8 cellular contexts compared by ENCODE assay signal in the genomic region with DNA sequence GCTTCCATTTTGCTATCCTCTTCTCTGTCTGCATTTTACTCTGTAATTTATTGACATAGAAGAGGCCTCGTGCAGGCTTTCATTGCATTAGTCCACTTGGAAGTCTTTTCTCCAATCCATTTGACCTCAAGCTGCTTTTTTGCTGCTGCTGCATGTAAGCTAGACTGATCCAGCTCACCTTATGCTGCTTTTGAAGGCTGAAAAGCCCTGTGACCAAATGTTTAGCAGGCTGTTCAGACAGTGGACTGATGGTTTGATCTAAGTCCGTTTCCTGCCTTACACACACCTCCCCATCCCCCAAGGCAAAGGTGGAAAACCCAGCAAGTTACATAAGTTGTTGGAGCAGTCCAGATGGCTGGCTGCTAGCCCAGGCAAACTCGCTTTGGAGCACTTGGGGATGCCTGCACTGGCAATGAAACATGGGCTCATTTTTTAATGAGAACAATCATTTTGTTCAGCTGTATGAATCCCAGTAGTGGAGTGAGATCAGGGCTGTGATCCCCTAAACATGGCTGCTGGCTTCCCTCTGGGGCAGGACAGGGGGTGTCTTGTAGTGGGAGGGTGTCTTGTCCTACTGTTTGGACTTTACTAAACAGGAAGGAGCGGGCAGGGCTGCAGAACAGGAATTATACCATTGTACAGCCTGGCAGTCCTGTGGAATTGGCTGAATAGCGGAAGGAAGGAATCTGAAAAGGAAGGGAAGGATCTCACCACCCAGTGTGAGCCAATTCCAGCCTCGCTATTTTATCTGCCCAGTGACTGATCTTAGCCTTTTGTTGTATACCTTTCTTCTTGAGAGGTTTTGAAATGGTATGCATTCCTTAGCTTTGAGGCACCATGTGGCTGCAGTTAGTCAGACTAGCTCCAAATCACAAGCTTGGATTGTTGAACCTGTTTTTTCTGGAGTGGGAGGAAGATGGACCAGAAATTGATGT.
DNase-seq lines count a peak whose midpoint lies in the region; ATAC-seq lines count a peak whose summit lies in the region.

No MANE protein-coding gene starts in this region.

- H3K4me3 Mint-ChIP-seq in central memory CD8-positive, alpha-beta T cell = peak overlapping the region; percentile 28

- peaks cover 5% of the 10 kb centered on the region for H3K36me3 Mint-ChIP-seq in central memory CD8-positive, alpha-beta T cell (ENCODE audit: insufficient read depth)

- H3K4me3 ChIP-seq in stomach smooth muscle (ENCODE audit: low read length in 2 of 2) = peak overlapping the region; percentile 27 to 47

- no peak for ATAC-seq in central memory CD8-positive, alpha-beta T cell (replicated peaks; ENCODE audit: extremely low read depth, poor library complexity, severe bottlenecking)
- ATAC-seq in HG03520 (IDR thresholded peaks at IDR 0.05; ENCODE audit: unreplicated experiment) = no peak
- ATAC-seq in GM18909 (IDR thresholded peaks at IDR 0.05; ENCODE audit: poor library complexity, unreplicated experiment) = no peak

- H3K9me3 Mint-ChIP-seq in central memory CD8-positive, alpha-beta T cell = no peaks in the 10 kb centered on the region

- peaks cover 83% of the 10 kb centered on the region for H3K4me1 Mint-ChIP-seq in central memory CD8-positive, alpha-beta T cell

- H3K27ac ChIP-seq in layer of hippocampus (ENCODE audit: low read depth, low read length) (peak overlapping the region; percentile 67), stomach smooth muscle (ENCODE audit: low read length) (peak overlapping the region; percentile 74)

- H3K9me3 ChIP-seq in stomach smooth muscle (ENCODE audit: control insufficient read depth in 2 of 2, low read length in 2 of 2) = no peaks in the 10 kb centered on the region

- H3K27me3 Mint-ChIP-seq in central memory CD8-positive, alpha-beta T cell = no peaks in the 10 kb centered on the region

- DNase-seq in D341Med (ENCODE audit: low spot score) = peak; percentile 28
- DNase-seq in NCI-H226 = peak; percentile 95
- DNase-seq in central memory CD8-positive, alpha-beta T cell (ENCODE audit: low spot score in 2 of 2) = no peak
- no peak for DNase-seq in MV-4-11 (lab: John Stamatoyannopoulos, UW)

- H3K36me3 ChIP-seq in stomach smooth muscle (ENCODE audit: control insufficient read depth in 2 of 2, insufficient read depth in 2 of 2, low read length in 2 of 2) = no peaks in the 10 kb centered on the region

- H3K27ac Mint-ChIP-seq in central memory CD8-positive, alpha-beta T cell (ENCODE audit: low read depth) = peak overlapping the region; percentile 72

- H3K27me3 ChIP-seq in layer of hippocampus (ENCODE audit: control insufficient read depth, insufficient read depth, low read length) (no peaks in the 10 kb centered on the region), stomach smooth muscle (ENCODE audit: control insufficient read depth in 1 of 2, insufficient read depth in 2 of 2, low read length in 2 of 2) (no peaks in the 10 kb centered on the region)

- H3K4me1 ChIP-seq in stomach smooth muscle (ENCODE audit: control insufficient read depth, insufficient read depth, low read length) = peaks cover 24% of the 10 kb centered on the region

- peak overlapping the region in 1 of 2 donors; percentile 21 for H3K9ac ChIP-seq in stomach smooth muscle (ENCODE audit: low read length in 2 of 2)

Comparison
In these comparisons a context has a peak if more than half of its experiments do, and no peak if none do; other contexts are left out.
1. DNase-seq: peak in D341Med (single experiment) and NCI-H226 (single experiment); none in central memory CD8-positive, alpha-beta T cell (0 of 2) and MV-4-11 (single experiment).